ENCODE assay signal across 1 cellular context in the genomic region with DNA sequence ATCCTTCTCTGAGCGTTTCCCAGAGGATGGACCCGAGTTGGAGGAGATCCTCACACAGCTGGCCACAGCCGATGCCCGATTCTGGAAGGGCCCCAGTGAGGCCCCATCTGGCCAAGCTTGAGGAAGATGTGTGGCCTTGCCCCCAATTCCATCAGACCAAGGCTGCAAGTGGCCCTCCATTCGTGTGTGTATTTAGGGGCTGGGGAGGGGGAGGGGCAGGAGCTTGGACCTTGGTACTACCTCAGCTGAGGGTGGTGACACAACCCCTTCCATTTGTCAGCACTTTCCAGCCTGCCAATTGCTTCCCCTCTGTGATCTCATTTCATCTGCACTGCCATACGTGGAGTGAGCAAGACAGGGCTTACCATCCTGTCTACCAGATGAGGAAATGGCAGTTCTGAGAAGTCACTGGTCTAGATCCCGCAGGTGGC.
A peak's percentile ranks its signal among the peaks of the same experiment; 100 is the strongest.
TF ChIP-seq lines count a peak whose summit lies in the region.

No MANE protein-coding gene starts in this region.

TF ChIP-seq in HEK293, 187 proteins besides CTCF, POLR2A, EP300 and RAD21:
- TF ChIP-seq ZNF324 (tag by site-specific recombination; IDR thresholded peaks at IDR 0.05), result no peak
- TF ChIP-seq SCRT2 (tag by site-specific recombination; IDR thresholded peaks at IDR 0.05), result no peak
- TF ChIP-seq ZNF521 (tag by site-specific recombination; IDR thresholded peaks at IDR 0.05), result no peak
- peak; percentile 66 for TF ChIP-seq ZNF335 (tag by site-specific recombination; conservative IDR thresholded peaks at IDR 0.05)
- TF ChIP-seq, protein P1, sequence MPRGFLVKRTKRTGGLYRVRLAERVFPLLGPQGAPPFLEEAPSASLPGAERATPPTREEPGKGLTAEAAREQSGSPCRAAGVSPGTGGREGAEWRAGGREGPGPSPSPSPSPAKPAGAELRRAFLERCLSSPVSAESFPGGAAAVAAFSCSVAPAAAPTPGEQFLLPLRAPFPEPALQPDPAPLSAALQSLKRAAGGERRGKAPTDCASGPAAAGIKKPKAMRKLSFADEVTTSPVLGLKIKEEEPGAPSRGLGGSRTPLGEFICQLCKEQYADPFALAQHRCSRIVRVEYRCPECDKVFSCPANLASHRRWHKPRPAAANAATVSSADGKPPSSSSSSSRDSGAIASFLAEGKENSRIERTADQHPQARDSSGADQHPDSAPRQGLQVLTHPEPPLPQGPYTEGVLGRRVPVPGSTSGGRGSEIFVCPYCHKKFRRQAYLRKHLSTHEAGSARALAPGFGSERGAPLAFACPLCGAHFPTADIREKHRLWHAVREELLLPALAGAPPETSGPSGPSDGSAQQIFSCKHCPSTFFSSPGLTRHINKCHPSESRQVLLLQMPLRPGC (tag by site-specific recombination; IDR thresholded peaks at IDR 0.05), result no peak
- no peak for TF ChIP-seq ZNF837 (tag by site-specific recombination; IDR thresholded peaks at IDR 0.05)
- TF ChIP-seq, protein P2, sequence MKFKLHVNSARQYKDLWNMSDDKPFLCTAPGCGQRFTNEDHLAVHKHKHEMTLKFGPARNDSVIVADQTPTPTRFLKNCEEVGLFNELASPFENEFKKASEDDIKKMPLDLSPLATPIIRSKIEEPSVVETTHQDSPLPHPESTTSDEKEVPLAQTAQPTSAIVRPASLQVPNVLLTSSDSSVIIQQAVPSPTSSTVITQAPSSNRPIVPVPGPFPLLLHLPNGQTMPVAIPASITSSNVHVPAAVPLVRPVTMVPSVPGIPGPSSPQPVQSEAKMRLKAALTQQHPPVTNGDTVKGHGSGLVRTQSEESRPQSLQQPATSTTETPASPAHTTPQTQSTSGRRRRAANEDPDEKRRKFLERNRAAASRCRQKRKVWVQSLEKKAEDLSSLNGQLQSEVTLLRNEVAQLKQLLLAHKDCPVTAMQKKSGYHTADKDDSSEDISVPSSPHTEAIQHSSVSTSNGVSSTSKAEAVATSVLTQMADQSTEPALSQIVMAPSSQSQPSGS (tag by site-specific recombination; IDR thresholded peaks at IDR 0.05; ENCODE audit: low read depth), result no peak
